12 cellular contexts compared by ENCODE assay signal in genomic region chr12:42790761-42791151, GRCh38.
DNase-seq lines count a peak whose midpoint lies in the region; ATAC-seq lines count a peak whose summit lies in the region.
"Had no signal": no experiment of that assay in that cellular context is flagged by ENCODE, and none has a peak within 500 bp of the region (broad histone marks: within the 10 kb centered on the region; RNA-seq: fewer than 3 reads in every experiment).

No MANE protein-coding gene starts in this region.

- H3K9me3 ChIP-seq in adipocyte (ENCODE audit: control insufficient read depth, low read length) = no peaks in the 10 kb centered on the region

- H3K4me3 Mint-ChIP-seq in stimulated activated naive CD8-positive, alpha-beta T cell treated with anti-CD3 and anti-CD28 coated beads, Interleukin-15, amount 100 ng/mL, for 72 hours = no peak overlapping the region
- H3K4me3 Mint-ChIP-seq: B cell; stimulated activated naive B cell treated with anti-CD40 and anti-IgM and Interleukin-4, amounts not matched to agents 10 μg/mL and 1 μg/mL and 100 μg/mL, for 72 hours had no signal

- no peak overlapping the region for H3K27ac Mint-ChIP-seq in stimulated activated naive CD8-positive, alpha-beta T cell treated with anti-CD3 and anti-CD28 coated beads, Interleukin-15, amount 100 ng/mL, for 72 hours
- H3K27ac Mint-ChIP-seq: B cell; stimulated activated naive B cell treated with anti-CD40 and anti-IgM and Interleukin-4, amounts not matched to agents 10 μg/mL and 1 μg/mL and 100 μg/mL, for 72 hours had no signal

- peak; percentile 46 for DNase-seq in AG08396 (ENCODE audit: low spot score)
- DNase-seq in HT1080 (ENCODE audit: low read depth) = peak; percentile 95
- DNase-seq in adipocyte (ENCODE audit: low read depth) = peak; percentile 28
- DNase-seq in iPS-NIHi7 (ENCODE audit: extremely low spot score) = peak; percentile 48
- DNase-seq in stimulated activated naive CD8-positive, alpha-beta T cell treated with anti-CD3 and anti-CD28 coated beads, Interleukin-15, amount 100 ng/mL, for 72 hours = no peak
- no peak for DNase-seq in activated CD4-positive, CD25-positive, alpha-beta regulatory T cell treated with anti-CD3 and anti-CD28 coated beads, Interleukin-2, amount 50 U/mL, for 72 hours
- DNase-seq: left colon; NCI-H2227 treated with DMSO at 0.1 percent for 48 hours; stimulated activated naive B cell treated with anti-CD40 and anti-IgM and Interleukin-4, amounts not matched to agents 10 μg/mL and 1 μg/mL and 100 μg/mL, for 72 hours had no signal

- H3K4me1 ChIP-seq in adipocyte (ENCODE audit: control insufficient read depth, insufficient read depth, low read length) = peaks cover 13% of the 10 kb centered on the region

- H3K4me3 ChIP-seq in adipocyte (ENCODE audit: low read length) = no peak overlapping the region

- H3K27me3 Mint-ChIP-seq in stimulated activated naive CD8-positive, alpha-beta T cell treated with anti-CD3 and anti-CD28 coated beads, Interleukin-15, amount 100 ng/mL, for 72 hours = no peaks in the 10 kb centered on the region
- H3K27me3 Mint-ChIP-seq: B cell had no signal

- H3K27me3 ChIP-seq in adipocyte (replicated peaks; ENCODE audit: control insufficient read depth, insufficient read depth, low read length) = no peaks in the 10 kb centered on the region

- H3K9ac ChIP-seq in adipocyte (ENCODE audit: low read length) = no peak overlapping the region

- peaks cover 0 to 4% of the 10 kb centered on the region in 2 donors for H3K9me3 Mint-ChIP-seq in stimulated activated naive CD8-positive, alpha-beta T cell treated with anti-CD3 and anti-CD28 coated beads, Interleukin-15, amount 100 ng/mL, for 72 hours
- H3K9me3 Mint-ChIP-seq: stimulated activated naive B cell treated with anti-CD40 and anti-IgM and Interleukin-4, amounts not matched to agents 10 μg/mL and 1 μg/mL and 100 μg/mL, for 72 hours had no signal

- no peaks in the 10 kb centered on the region for H3K4me1 Mint-ChIP-seq in stimulated activated naive CD8-positive, alpha-beta T cell treated with anti-CD3 and anti-CD28 coated beads, Interleukin-15, amount 100 ng/mL, for 72 hours
- H3K4me1 Mint-ChIP-seq: B cell; stimulated activated naive B cell treated with anti-CD40 and anti-IgM and Interleukin-4, amounts not matched to agents 10 μg/mL and 1 μg/mL and 100 μg/mL, for 72 hours had no signal

- ATAC-seq in stimulated activated naive CD8-positive, alpha-beta T cell treated with anti-CD3 and anti-CD28 coated beads, Interleukin-15, amount 100 ng/mL, for 72 hours = no peak
- ATAC-seq in GM21423 (IDR thresholded peaks at IDR 0.05; ENCODE audit: unreplicated experiment) = no peak
- ATAC-seq in HG02870 (IDR thresholded peaks at IDR 0.05; ENCODE audit: unreplicated experiment) = no peak
- ATAC-seq: left colon; stimulated activated naive B cell treated with anti-CD40 and anti-IgM and Interleukin-4, amounts not matched to agents 10 μg/mL and 1 μg/mL and 100 μg/mL, for 72 hours had no signal

- no peaks in the 10 kb centered on the region for H3K36me3 ChIP-seq in adipocyte (ENCODE audit: control insufficient read depth, insufficient read depth, low read length, severe bottlenecking)

Comparison
In these comparisons a context has a peak if more than half of its experiments do, and no peak if none do; other contexts are left out.
1. DNase-seq: peak in AG08396 (single experiment), HT1080 (single experiment), adipocyte (single experiment) and iPS-NIHi7 (single experiment); none in stimulated activated naive CD8-positive, alpha-beta T cell treated with anti-CD3 and anti-CD28 coated beads, Interleukin-15, amount 100 ng/mL, for 72 hours (0 of 2) and activated CD4-positive, CD25-positive, alpha-beta regulatory T cell treated with anti-CD3 and anti-CD28 coated beads, Interleukin-2, amount 50 U/mL, for 72 hours (single experiment).